In the genomic region with DNA sequence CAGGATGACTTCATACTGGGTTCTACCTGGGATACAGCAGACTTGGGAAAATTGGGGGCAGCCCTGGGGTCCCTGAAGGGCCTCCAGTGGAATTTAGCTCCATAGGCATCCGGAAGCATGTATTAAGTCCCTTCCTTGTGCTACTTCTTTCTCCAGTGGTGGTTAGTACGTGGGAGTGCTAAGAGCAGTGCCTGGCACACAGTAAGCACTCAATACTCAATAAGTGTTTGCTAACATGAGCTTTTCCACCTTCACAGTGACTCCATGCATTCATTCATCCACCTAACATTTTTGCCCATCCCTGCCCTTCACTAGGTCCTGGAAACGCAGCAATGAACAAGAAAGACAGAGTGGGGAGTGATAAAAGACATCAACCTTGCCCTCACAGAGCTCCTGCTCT, we compare ENCODE assay signal across 21 cellular contexts.
"Had no signal": no experiment of that assay in that cellular context is flagged by ENCODE, and none has a peak within 500 bp of the region (broad histone marks: within the 10 kb centered on the region; RNA-seq: fewer than 3 reads in every experiment).

No MANE protein-coding gene starts in this region.

- H3K27ac Mint-ChIP-seq: naive thymus-derived CD8-positive, alpha-beta T cell; progenitor cell of endocrine pancreas; stimulated activated naive CD8-positive, alpha-beta T cell treated with anti-CD3 and anti-CD28 coated beads, Interleukin-15, Interleukin-2, amounts not matched to agents 100 ng/mL and 50 ng/mL, for 24 hours had no signal

- DNase-seq: effector memory CD4-positive, alpha-beta T cell; glutamatergic neuron; kidney; left cardiac atrium; left ventricle myocardium superior; mammary epithelial cell; mucosa of descending colon; naive thymus-derived CD8-positive, alpha-beta T cell; occipital lobe; pancreas; right cardiac atrium; small intestine; stimulated activated CD4-positive, alpha-beta T cell treated with anti-CD3 and anti-CD28 coated beads, Interleukin-2, amount 100 ng/mL, for 48 hours; tibial artery; upper lobe of left lung had no signal

- H3K4me1 Mint-ChIP-seq: central memory CD8-positive, alpha-beta T cell; naive thymus-derived CD8-positive, alpha-beta T cell had no signal

- H3K36me3 Mint-ChIP-seq: naive thymus-derived CD8-positive, alpha-beta T cell had no signal

- H3K4me3 ChIP-seq: gastroesophageal sphincter, mucosa of descending colon, pancreas, tibial artery, upper lobe of left lung had no signal

- H3K4me1 ChIP-seq: pancreas had no signal

- FAIRE-seq: endometrium, kidney, pancreas, small intestine had no signal

- H3K27me3 Mint-ChIP-seq: stimulated activated naive CD8-positive, alpha-beta T cell treated with anti-CD3 and anti-CD28 coated beads, Interleukin-15, Interleukin-2, amounts not matched to agents 100 ng/mL and 50 ng/mL, for 24 hours had no signal

- ATAC-seq: esophagus mucosa; gastroesophageal sphincter; left cardiac atrium; left ventricle myocardium superior; mucosa of descending colon; naive thymus-derived CD8-positive, alpha-beta T cell; pancreas; right cardiac atrium had no signal

- H3K27ac ChIP-seq: gastroesophageal sphincter, pancreas, tibial artery, upper lobe of left lung had no signal

- H3K36me3 ChIP-seq: gastroesophageal sphincter, pancreas, tibial artery, upper lobe of left lung had no signal

- H3K27me3 ChIP-seq: gastroesophageal sphincter, pancreas, tibial artery, upper lobe of left lung had no signal

- H3K4me3 Mint-ChIP-seq: central memory CD8-positive, alpha-beta T cell; naive thymus-derived CD8-positive, alpha-beta T cell; stimulated activated naive CD8-positive, alpha-beta T cell treated with anti-CD3 and anti-CD28 coated beads, Interleukin-15, Interleukin-2, amounts not matched to agents 100 ng/mL and 50 ng/mL, for 24 hours had no signal

- H3K9me3 ChIP-seq: gastroesophageal sphincter, mucosa of descending colon, pancreas had no signal

- H3K9me3 Mint-ChIP-seq: central memory CD8-positive, alpha-beta T cell; naive thymus-derived CD8-positive, alpha-beta T cell; stimulated activated naive CD8-positive, alpha-beta T cell treated with anti-CD3 and anti-CD28 coated beads, Interleukin-15, Interleukin-2, amounts not matched to agents 100 ng/mL and 50 ng/mL, for 24 hours had no signal
